ENCODE assay signal across 1 cellular context in genomic region chr22:29037340-29037932, GRCh38.
TF ChIP-seq lines count a peak whose summit lies in the region.

No MANE protein-coding gene starts in this region.

TF ChIP-seq in GM12878, 131 proteins besides CTCF, POLR2A, EP300 and RAD21 (continued from another document):
- no peak for TF ChIP-seq PKNOX1 (IDR thresholded peaks at IDR 0.05)
- TF ChIP-seq GATAD2B (conservative IDR thresholded peaks at IDR 0.05; ENCODE audit: low read depth), result no peak
- no peak for TF ChIP-seq ELK1 (IDR thresholded peaks at IDR 0.05; ENCODE audit: low read depth, low read length)
- no peak for TF ChIP-seq PAX8 (IDR thresholded peaks at IDR 0.05)
- no peak for TF ChIP-seq BACH1 (IDR thresholded peaks at IDR 0.05; ENCODE audit: borderline replicate concordance)
- TF ChIP-seq ZZZ3 (IDR thresholded peaks at IDR 0.05; ENCODE audit: control insufficient read depth, insufficient read length, low read depth), result no peak
- TF ChIP-seq ZNF687 (IDR thresholded peaks at IDR 0.05), result no peak
- TF ChIP-seq IRF3 (IDR thresholded peaks at IDR 0.05), result no peak
- no peak for TF ChIP-seq POLR2AphosphoS5 (IDR thresholded peaks at IDR 0.05; ENCODE audit: low read length)
TF ChIP-seq in GM12878: peak in this region for 0.
